11 cellular contexts compared by ENCODE assay signal in genomic region chr2:105834931-105835330, GRCh38.
A peak's percentile ranks its signal among the peaks of the same experiment; 100 is the strongest.
DNase-seq lines count a peak whose midpoint lies in the region; ATAC-seq and TF ChIP-seq lines count a peak whose summit lies in the region.
"Had no signal": no experiment of that assay in that cellular context is flagged by ENCODE, and none has a peak within 500 bp of the region (broad histone marks: within the 10 kb centered on the region; RNA-seq: fewer than 3 reads in every experiment).

No MANE protein-coding gene starts in this region.

- intact Hi-C loops in activated B cell treated with CpG ODN at 0.5 μM for 24 hours (cut with micrococcal nuclease) (loop anchor here (1.0 to 2.0 kb wide), 5 partner anchors 33 to 88 kb away; no protein-coding TSS in a partner anchor), sigmoid colon (cut with DNase I) (no loop called here), stomach (cut with DNase I; ENCODE audit: low total_unique reads) (no loop called here)

- no peaks in the 10 kb centered on the region for H3K27me3 ChIP-seq in CD8-positive, alpha-beta memory T cell (ENCODE audit: insufficient read depth, low read length, poor library complexity, severe bottlenecking)
- no peaks in the 10 kb centered on the region for H3K27me3 ChIP-seq in sigmoid colon
- H3K27me3 ChIP-seq in stomach = no peaks in the 10 kb centered on the region

- H3K36me3 ChIP-seq in CD8-positive, alpha-beta memory T cell (ENCODE audit: insufficient read depth, low read length) = no peaks in the 10 kb centered on the region
- H3K36me3 ChIP-seq in sigmoid colon (no peaks in the 10 kb centered on the region), stomach (no peaks in the 10 kb centered on the region)

- no peak for TF ChIP-seq POLR2A in sigmoid colon (IDR thresholded peaks at IDR 0.05)
- no peak for TF ChIP-seq POLR2A in stomach (IDR thresholded peaks at IDR 0.05)

- H3K4me3 ChIP-seq in CD8-positive, alpha-beta memory T cell (ENCODE audit: low read length) = no peak overlapping the region
- H3K4me3 ChIP-seq in sigmoid colon (no peak overlapping the region), stomach (no peak overlapping the region)
- H3K4me3 ChIP-seq: SK-N-MC, skin epidermis had no signal

- ATAC-seq in GM19452 (IDR thresholded peaks at IDR 0.05; ENCODE audit: unreplicated experiment) = peak; percentile 84
- peak; percentile 76 for ATAC-seq in HG03108 (IDR thresholded peaks at IDR 0.05; ENCODE audit: unreplicated experiment)
- ATAC-seq in activated B cell treated with CpG ODN at 0.5 μM for 24 hours (ENCODE audit: low read depth) = peak; percentile 72

- H3K27ac Mint-ChIP-seq in CD8-positive, alpha-beta memory T cell = peak overlapping the region; percentile 53 to 88 (median 72)
- H3K27ac Mint-ChIP-seq in activated B cell treated with CpG ODN at 0.5 μM for 24 hours = peak overlapping the region; percentile 82

- H3K9me3 ChIP-seq in CD8-positive, alpha-beta memory T cell (ENCODE audit: low read length) = peaks cover 15% of the 10 kb centered on the region
- H3K9me3 ChIP-seq in sigmoid colon (no peaks in the 10 kb centered on the region), stomach (peaks cover 3 to 39% (median 17%) of the 10 kb centered on the region in 4 donors)

- H3K27me3 Mint-ChIP-seq in CD8-positive, alpha-beta memory T cell = peaks cover 0 to 3% of the 10 kb centered on the region in 2 donors
- H3K27me3 Mint-ChIP-seq in activated B cell treated with CpG ODN at 0.5 μM for 24 hours = no peaks in the 10 kb centered on the region

- POLR2A ChIA-PET in CD8-positive, alpha-beta memory T cell (lab: Charles Lee) = no interaction called here
- POLR2A ChIA-PET in activated B cell treated with CpG ODN at 0.5 μM for 24 hours (lab: Charles Lee) = interaction anchor here (0.9 kb wide), 1 partner anchor 26 kb away, joined by 3 read pairs; no protein-coding TSS in a partner anchor

- peaks cover 90 to 100% (median 97%) of the 10 kb centered on the region in 3 donors for H3K4me1 Mint-ChIP-seq in CD8-positive, alpha-beta memory T cell
- H3K4me1 Mint-ChIP-seq in activated B cell treated with CpG ODN at 0.5 μM for 24 hours = peaks cover 75% of the 10 kb centered on the region

- WGBS in sigmoid colon, 2 donors = 65 to 82% methylated on average over 1 of the region's 1 CpG
- 79 to 100% (median 91%) methylated on average over 1 of the region's 1 CpG for WGBS in stomach, 5 donors

- no peak overlapping the region for H3K27ac ChIP-seq in CD8-positive, alpha-beta memory T cell (ENCODE audit: low read depth, low read length)
- H3K27ac ChIP-seq in sigmoid colon = no peak overlapping the region
- H3K27ac ChIP-seq in stomach = no peak overlapping the region
- H3K27ac ChIP-seq: SK-N-MC had no signal

- peaks cover 32 to 49% (median 48%) of the 10 kb centered on the region in 5 donors for H3K9me3 Mint-ChIP-seq in CD8-positive, alpha-beta memory T cell
- peaks cover 21% of the 10 kb centered on the region for H3K9me3 Mint-ChIP-seq in activated B cell treated with CpG ODN at 0.5 μM for 24 hours

- CTCF ChIA-PET in CD8-positive, alpha-beta memory T cell (lab: Charles Lee) = no interaction called here
- CTCF ChIA-PET in activated B cell treated with CpG ODN at 0.5 μM for 24 hours (lab: Charles Lee) = no interaction called here

- TF ChIP-seq EP300 in sigmoid colon (IDR thresholded peaks at IDR 0.05) (no peak), stomach (IDR thresholded peaks at IDR 0.05) (no peak)

- TF ChIP-seq CTCF in activated B cell treated with CpG ODN at 0.5 μM for 24 hours (IDR thresholded peaks at IDR 0.05) (no peak), sigmoid colon (IDR thresholded peaks at IDR 0.05) (no peak), stomach (IDR thresholded peaks at IDR 0.05) (no peak)

- peaks cover 24 to 57% (median 51%) of the 10 kb centered on the region in 3 donors for H3K36me3 Mint-ChIP-seq in CD8-positive, alpha-beta memory T cell
- H3K36me3 Mint-ChIP-seq in activated B cell treated with CpG ODN at 0.5 μM for 24 hours (ENCODE audit: low read depth) = peaks cover 59% of the 10 kb centered on the region

- peaks cover 49% of the 10 kb centered on the region for H3K4me1 ChIP-seq in CD8-positive, alpha-beta memory T cell (ENCODE audit: insufficient read depth, low read length)
- H3K4me1 ChIP-seq in sigmoid colon = no peaks in the 10 kb centered on the region
- H3K4me1 ChIP-seq in stomach = peaks cover 9 to 29% (median 11%) of the 10 kb centered on the region in 4 donors

- H3K4me3 Mint-ChIP-seq in CD8-positive, alpha-beta memory T cell = peak overlapping the region; percentile 2 to 29 (median 17)
- peak overlapping the region; percentile 56 for H3K4me3 Mint-ChIP-seq in activated B cell treated with CpG ODN at 0.5 μM for 24 hours

- DNase-seq in CD8-positive, alpha-beta memory T cell = peak in 2 of 5 donors; percentile 56 to 66
- DNase-seq in activated B cell treated with CpG ODN at 0.5 μM for 24 hours (no peak), NCI-H1436 (lab: John Stamatoyannopoulos, UW) (no peak), sigmoid colon (no peak), A172 (ENCODE audit: low spot score) (no peak), stomach (no peak)
- DNase-seq: DMS79 had no signal
